29 cellular contexts compared by ENCODE assay signal in the genomic region with DNA sequence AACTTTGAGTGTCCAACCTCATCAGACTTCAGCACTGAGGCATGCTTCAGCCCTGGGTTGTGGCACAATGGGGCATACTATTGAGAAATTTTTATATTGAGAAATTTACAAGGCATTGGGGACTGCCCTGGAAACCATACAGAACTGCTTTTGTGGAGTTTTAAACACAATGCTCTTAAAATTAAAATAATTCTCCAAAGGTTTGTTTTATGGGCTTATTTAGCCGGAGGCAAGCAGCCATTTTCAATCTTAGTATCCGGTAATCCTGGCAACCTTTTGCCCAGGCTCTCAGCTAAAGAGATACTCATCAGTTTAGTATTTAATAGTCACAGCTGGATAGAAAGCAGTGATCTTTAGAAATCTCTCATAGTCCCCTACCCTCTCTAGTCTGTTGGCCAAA.
"Had no signal": no experiment of that assay in that cellular context is flagged by ENCODE, and none has a peak within 500 bp of the region (broad histone marks: within the 10 kb centered on the region; RNA-seq: fewer than 3 reads in every experiment).

No MANE protein-coding gene starts in this region.

- H3K36me3 ChIP-seq: ascending aorta, breast epithelium, cardiac muscle cell, colonic mucosa, gastrocnemius medialis, heart left ventricle had no signal

- H3K27me3 ChIP-seq: ascending aorta, breast epithelium, colonic mucosa, foreskin keratinocyte had no signal

- H3K4me3 ChIP-seq: ascending aorta, breast epithelium, cardiac muscle cell, colonic mucosa, gastrocnemius medialis, heart left ventricle had no signal

- H3K9me3 Mint-ChIP-seq: activated CD4-positive, alpha-beta memory T cell treated with anti-CD3 and anti-CD28 coated beads, Interleukin-2, amount 10 ng/mL, durations not matched to agents 7 days and 5 days; activated CD4-positive, alpha-beta T cell treated with anti-CD3 and anti-CD28 coated beads, Interleukin-2, amount 10 ng/mL, durations not matched to agents 24 days and 14 days; activated naive CD4-positive, alpha-beta T cell treated with anti-CD3 and anti-CD28 coated beads, Interleukin-2, amount 10 ng/mL, durations not matched to agents 7 days and 5 days; activated naive CD4-positive, alpha-beta T cell treated with anti-CD3 and anti-CD28 coated beads, Interleukin-2, amount 50 U/mL, for 72 hours; activated naive CD8-positive, alpha-beta T cell treated with anti-CD3 and anti-CD28 coated beads, Interleukin-2, amount 10 ng/mL, durations not matched to agents 7 days and 5 days; activated T-cell treated with anti-CD3 and anti-CD28 coated beads, Interleukin-2, amount 50 U/mL, for 24 hours; activated T-cell treated with anti-CD3 and anti-CD28 coated beads, Interleukin-2, amount 50 U/mL, for 72 hours; endodermal cell had no signal

- H3K36me3 Mint-ChIP-seq: brain had no signal

- H3K27ac ChIP-seq: ascending aorta, breast epithelium, cardiac muscle cell, colonic mucosa, foreskin keratinocyte, gastrocnemius medialis, heart left ventricle had no signal

- H3K4me3 Mint-ChIP-seq: activated CD4-positive, alpha-beta memory T cell treated with anti-CD3 and anti-CD28 coated beads, Interleukin-2, amount 10 ng/mL, durations not matched to agents 7 days and 5 days; activated CD4-positive, alpha-beta T cell treated with anti-CD3 and anti-CD28 coated beads for 36 hours; activated CD4-positive, alpha-beta T cell treated with anti-CD3 and anti-CD28 coated beads, Interleukin-2, amount 10 ng/mL, durations not matched to agents 24 days and 14 days; activated naive CD4-positive, alpha-beta T cell treated with anti-CD3 and anti-CD28 coated beads, Interleukin-2, amount 10 ng/mL, durations not matched to agents 7 days and 5 days; activated naive CD8-positive, alpha-beta T cell treated with anti-CD3 and anti-CD28 coated beads, Interleukin-2, amount 10 ng/mL, durations not matched to agents 7 days and 5 days; activated T-cell treated with anti-CD3 and anti-CD28 coated beads, Interleukin-2, amount 50 U/mL, for 24 hours; activated T-cell treated with anti-CD3 and anti-CD28 coated beads, Interleukin-2, amount 50 U/mL, for 72 hours; brain; endodermal cell had no signal

- H3K27ac Mint-ChIP-seq: activated CD4-positive, alpha-beta memory T cell treated with anti-CD3 and anti-CD28 coated beads, Interleukin-2, amount 10 ng/mL, durations not matched to agents 7 days and 5 days; activated CD4-positive, alpha-beta T cell treated with anti-CD3 and anti-CD28 coated beads for 36 hours; activated CD4-positive, alpha-beta T cell treated with anti-CD3 and anti-CD28 coated beads, Interleukin-2, amount 10 ng/mL, durations not matched to agents 24 days and 14 days; activated naive CD4-positive, alpha-beta T cell treated with anti-CD3 and anti-CD28 coated beads, Interleukin-2, amount 10 ng/mL, durations not matched to agents 7 days and 5 days; activated naive CD4-positive, alpha-beta T cell treated with anti-CD3 and anti-CD28 coated beads, Interleukin-2, amount 50 U/mL, for 72 hours; activated naive CD8-positive, alpha-beta T cell treated with anti-CD3 and anti-CD28 coated beads, Interleukin-2, amount 10 ng/mL, durations not matched to agents 7 days and 5 days; activated T-cell treated with anti-CD3 and anti-CD28 coated beads, Interleukin-2, amount 50 U/mL, for 24 hours; activated T-cell treated with anti-CD3 and anti-CD28 coated beads, Interleukin-2, amount 50 U/mL, for 72 hours; brain; endodermal cell had no signal

- H3K9me3 ChIP-seq: ascending aorta, breast epithelium, colonic mucosa, gastrocnemius medialis, heart left ventricle had no signal

- H3K4me1 ChIP-seq: ascending aorta, breast epithelium, colonic mucosa had no signal

- DNase-seq: activated CD4-positive, alpha-beta memory T cell treated with anti-CD3 and anti-CD28 coated beads, Interleukin-2, amount 10 ng/mL, durations not matched to agents 7 days and 5 days; activated CD4-positive, alpha-beta T cell treated with anti-CD3 and anti-CD28 coated beads for 36 hours; activated CD4-positive, alpha-beta T cell treated with anti-CD3 and anti-CD28 coated beads, Interleukin-2, amount 10 ng/mL, durations not matched to agents 24 days and 14 days; activated CD4-positive, alpha-beta T cell treated with anti-CD3 and anti-CD28 coated beads, Interleukin-2, amount 50 U/mL, for 4 hours; activated CD4-positive, CD25-positive, alpha-beta regulatory T cell; activated CD4-positive, CD25-positive, alpha-beta regulatory T cell treated with anti-CD3 and anti-CD28 coated beads, Interleukin-2, amount 50 U/mL, for 72 hours; activated CD8-positive, alpha-beta memory T cell treated with anti-CD3 and anti-CD28 coated beads, Interleukin-2, amount 50 U/mL, for 48 hours; activated gamma-delta T cell; activated naive CD4-positive, alpha-beta T cell; activated naive CD4-positive, alpha-beta T cell treated with anti-CD3 and anti-CD28 coated beads, Interleukin-2, amount 10 ng/mL, durations not matched to agents 7 days and 5 days; activated naive CD8-positive, alpha-beta T cell treated with anti-CD3 and anti-CD28 coated beads, Interleukin-2, amount 10 ng/mL, durations not matched to agents 7 days and 5 days; activated T-cell treated with anti-CD3 and anti-CD28 coated beads for 4 hours; activated T-cell treated with anti-CD3 and anti-CD28 coated beads, Interleukin-2, amount 50 U/mL, for 24 hours; activated T-cell treated with anti-CD3 and anti-CD28 coated beads, Interleukin-2, amount 50 U/mL, for 72 hours; central memory CD4-positive, alpha-beta T cell; cerebellar nuclear complex; colonic mucosa; effector memory CD4-positive, alpha-beta T cell; endodermal cell; foreskin keratinocyte; gastrocnemius medialis; glutamatergic neuron; heart left ventricle; T-helper 2 cell had no signal
